Comparison of ENCODE assay signal across 8 cellular contexts in genomic region chr2:145744541-145745386, GRCh38.
DNase-seq lines count a peak whose midpoint lies in the region; ATAC-seq, FAIRE-seq and TF ChIP-seq lines count a peak whose summit lies in the region.

No MANE protein-coding gene starts in this region.

- H3K56ac ChIP-seq in IMR-90 (ENCODE audit: extremely low read depth, insufficient read depth, low read length): no peak overlapping the region

- H2AFZ ChIP-seq in IMR-90 (replicated peaks; ENCODE audit: low read length, poor library complexity): no peak overlapping the region

- peak overlapping the region; percentile 16; the same call in 1 of the 2 replicates for H3K4me2 ChIP-seq in IMR-90 (ENCODE audit: low read depth, low read length)

- H3K9me1 ChIP-seq in IMR-90 (ENCODE audit: insufficient read depth, low read length): peaks cover 3% of the 10 kb centered on the region; the same call in 1 of the 2 replicates

- peak overlapping the region; percentile 49; the same call in 1 of the 2 replicates for H3K14ac ChIP-seq in IMR-90 (replicated peaks; ENCODE audit: low read depth, low read length)

- H3K27me3 ChIP-seq in GM06990 (replicated peaks; ENCODE audit: control insufficient read depth, insufficient read depth, low read length) (no peaks in the 10 kb centered on the region), IMR-90 (ENCODE audit: control insufficient read depth, insufficient read depth, low read length) (no peaks in the 10 kb centered on the region)

- dilution Hi-C loops in IMR-90 (cut with HindIII; ENCODE audit: low sequenced_read_pairs, unreplicated experiment): no loop called here

- no peaks in the 10 kb centered on the region for H4K20me1 ChIP-seq in IMR-90 (ENCODE audit: insufficient read depth, low read length)

- H3K4ac ChIP-seq in IMR-90 (ENCODE audit: low read depth, low read length): peak overlapping the region; percentile 54; the same call in 1 of the 2 replicates

- H2BK120ac ChIP-seq in IMR-90 (ENCODE audit: low read depth, low read length): peak overlapping the region; percentile 73; the same call in 1 of the 2 replicates

- peak overlapping the region in 1 of 2 experiments; percentile 48; a peak in 2 of 4 replicates for H4K8ac ChIP-seq in IMR-90 (ENCODE audit: low read depth in 2 of 2, low read length in 2 of 2)

- no peak overlapping the region for H2AK9ac ChIP-seq in IMR-90 (replicated peaks; ENCODE audit: low read depth, low read length, poor library complexity)

- H2BK20ac ChIP-seq in IMR-90 (ENCODE audit: low read depth, low read length): peak overlapping the region; percentile 80; the same call in 1 of the 2 replicates

- peak overlapping the region; percentile 35; the same call in 1 of the 3 replicates for H2BK15ac ChIP-seq in IMR-90 (ENCODE audit: low read depth, low read length)

- DNase-seq in GM06990 (ENCODE audit: extremely low read depth, insufficient read length): peak; percentile 48
- peak; percentile 95 for DNase-seq in IMR-90
- DNase-seq in fibroblast of peridontal ligament (ENCODE audit: extremely low read depth): peak; percentile 91
- no peak for DNase-seq in D721Med (ENCODE audit: insufficient read length, low spot score)
- no peak for DNase-seq in DMS53 treated with DMSO at 0.1 percent for 48 hours (lab: John Stamatoyannopoulos, UW; ENCODE audit: unreplicated experiment)
- DNase-seq in activated CD4-positive, alpha-beta T cell treated with anti-CD3 and anti-CD28 coated beads, Interleukin-2, amount 50 U/mL, for 48 hours: no peak
- DNase-seq in DMS79 (lab: John Stamatoyannopoulos, UW): no peak

- WGBS in IMR-90 (ENCODE audit: extremely low coverage in 2 of 2, insufficient read length in 1 of 2), 2 experiments: 80% methylated on average over 1 of the region's 4 CpGs; no CpG with 5 or more reads in 1 of the 2 experiments

- no peaks in the 10 kb centered on the region for H3K79me1 ChIP-seq in IMR-90 (ENCODE audit: low read depth in 1 of 2, low read length in 2 of 2)

- H2AK5ac ChIP-seq in IMR-90 (ENCODE audit: low read depth, low read length): no peak overlapping the region

- peak overlapping the region; percentile 65 for H2BK5ac ChIP-seq in IMR-90 (ENCODE audit: low read depth, low read length, poor library complexity, severe bottlenecking)

- peaks cover 4% of the 10 kb centered on the region; the same call in 1 of the 2 replicates for H3K4me1 ChIP-seq in IMR-90 (ENCODE audit: control insufficient read depth, insufficient read depth, low read length)

- H3K4me3 ChIP-seq in GM06990 (replicated peaks; ENCODE audit: low read depth, low read length) (no peak overlapping the region), IMR-90 (ENCODE audit: insufficient read depth, low read depth, low read length) (no peak overlapping the region)

- no peak overlapping the region for H3K9ac ChIP-seq in IMR-90 (ENCODE audit: low read depth, low read length)

- no peak overlapping the region; the same call in 1 of the 2 replicates for H4K91ac ChIP-seq in IMR-90 (ENCODE audit: insufficient read depth, low read depth, low read length)

- no peak for FAIRE-seq in D721Med (lab: Jason Lieb, UNC)

- no peak overlapping the region for H3K27ac ChIP-seq in IMR-90 (ENCODE audit: insufficient read depth, low read length)

- intact Hi-C loops in IMR-90 (cut with micrococcal nuclease): loop anchor here (5.0 kb wide), 1 partner anchor 587 kb away; no protein-coding TSS in a partner anchor

- H3K9me3 ChIP-seq in IMR-90 (ENCODE audit: control insufficient read depth, insufficient read depth, low read length): no peaks in the 10 kb centered on the region

- H4K5ac ChIP-seq in IMR-90 (ENCODE audit: low read depth, low read length): peak overlapping the region; percentile 24; the same call in 1 of the 2 replicates

- CTCF ChIA-PET in IMR-90 (lab: Yijun Ruan, JAX): no interaction called here

- H3K36me3 ChIP-seq in GM06990 (ENCODE audit: control insufficient read depth, insufficient read depth, low read length) (no peaks in the 10 kb centered on the region), IMR-90 (ENCODE audit: control insufficient read depth, insufficient read depth, low read length) (no peaks in the 10 kb centered on the region)

- H3K23ac ChIP-seq in IMR-90 (ENCODE audit: low read depth, low read length): no peak overlapping the region; the same call in 1 of the 2 replicates

- no TSS peak for BruUV-seq in IMR-90 (replicated peaks; lab: Mats Ljungman, UMichigan)

- peak; percentile 28 for TF ChIP-seq RAD21 in IMR-90 (IDR thresholded peaks at IDR 0.05; ENCODE audit: low read length)

- no peak for TF ChIP-seq CTCF in GM06990 (IDR thresholded peaks at IDR 0.05; ENCODE audit: insufficient read depth, low read length, poor library complexity, severe bottlenecking)
- TF ChIP-seq CTCF in IMR-90 (conservative IDR thresholded peaks at IDR 0.05; ENCODE audit: low read depth, low read length): no peak
- no peak for TF ChIP-seq CTCF in D721Med (IDR thresholded peaks at IDR 0.05; ENCODE audit: insufficient read depth, missing control alignments)

- POLR2A ChIA-PET in IMR-90 (lab: Charles Lee; ENCODE audit: unreplicated experiment): no interaction called here

- TF ChIP-seq POLR2A in IMR-90 (IDR thresholded peaks at IDR 0.05; ENCODE audit: low read depth, low read length): no peak

- ATAC-seq in GM21717 (IDR thresholded peaks at IDR 0.05; ENCODE audit: unreplicated experiment): peak; percentile 87
- peak; percentile 98 for ATAC-seq in IMR-90 (ENCODE audit: low read depth)

- H3K18ac ChIP-seq in IMR-90 (ENCODE audit: low read depth, low read length): peak overlapping the region; percentile 47; the same call in 1 of the 2 replicates

- in situ Hi-C loops in IMR-90 (cut with MboI; ENCODE audit: low sequenced_read_pairs): no loop called here

TF ChIP-seq in IMR-90, 13 proteins besides CTCF, POLR2A, EP300 and RAD21:
- TF ChIP-seq FOS (IDR thresholded peaks at IDR 0.05; ENCODE audit: low read depth, low read length) (peak; percentile 60), BHLHE40 (IDR thresholded peaks at IDR 0.05; ENCODE audit: low read depth, low read length) (0 out of 2 replicates have a peak, but pooled peaks have one; percentile 32), RCOR1 (IDR thresholded peaks at IDR 0.05; ENCODE audit: insufficient replicate concordance, low read length) (no peak)
TF ChIP-seq in IMR-90: peak in this region for 2.

Comparison
In these comparisons a context has a peak if more than half of its experiments do, and no peak if none do; other contexts are left out.
1. DNase-seq: peak in GM06990 (single experiment), IMR-90 (single experiment) and fibroblast of peridontal ligament (single experiment); none in D721Med (single experiment), DMS53 treated with DMSO at 0.1 percent for 48 hours (single experiment), activated CD4-positive, alpha-beta T cell treated with anti-CD3 and anti-CD28 coated beads, Interleukin-2, amount 50 U/mL, for 48 hours (0 of 2) and DMS79 (single experiment).